Comparison of ENCODE assay signal across 9 cellular contexts in the genomic region with DNA sequence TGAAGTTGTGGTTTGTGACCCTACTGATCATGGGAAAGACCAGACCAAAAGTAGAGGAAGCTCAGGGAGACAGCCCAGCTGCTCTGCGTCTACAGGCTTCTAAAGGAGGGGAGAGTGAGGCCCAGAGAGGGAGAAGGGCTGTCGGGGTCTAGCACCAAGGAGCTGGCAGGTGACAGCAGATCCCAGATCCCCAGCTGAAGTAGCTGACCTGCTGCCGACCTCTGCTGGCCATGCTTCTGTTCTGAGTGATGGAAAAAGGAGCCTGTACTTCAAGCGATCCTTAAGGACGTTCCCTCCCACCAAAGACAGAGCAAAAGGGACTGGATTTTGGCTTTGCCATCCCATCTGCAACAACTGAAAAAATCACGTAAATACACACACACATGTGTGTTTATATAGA. TPM values are rescaled to one million over a fixed set of nuclear protein-coding genes. Genes with fewer than 3 reads are reported as not detected.
DNase-seq lines count a peak whose midpoint lies in the region; ATAC-seq and TF ChIP-seq lines count a peak whose summit lies in the region.
"Had no signal": no experiment of that assay in that cellular context is flagged by ENCODE, and none has a peak within 500 bp of the region (broad histone marks: within the 10 kb centered on the region; RNA-seq: fewer than 3 reads in every experiment).

No MANE protein-coding gene starts in this region.

- H3K4me3 ChIP-seq in choroid plexus epithelial cell (ENCODE audit: low read depth, low read length): no peak overlapping the region
- H3K4me3 ChIP-seq: ovary had no signal

- H3K9me3 Mint-ChIP-seq in activated CD4-positive, alpha-beta T cell treated with anti-CD3 and anti-CD28 coated beads, Interleukin-2, amount 10 ng/mL, durations not matched to agents 7 days and 5 days: no peaks in the 10 kb centered on the region
- H3K9me3 Mint-ChIP-seq in IgD-negative memory B cell: no peaks in the 10 kb centered on the region
- no peaks in the 10 kb centered on the region for H3K9me3 Mint-ChIP-seq in neural crest cell

- H3K4me1 Mint-ChIP-seq in activated CD4-positive, alpha-beta T cell treated with anti-CD3 and anti-CD28 coated beads, Interleukin-2, amount 10 ng/mL, durations not matched to agents 7 days and 5 days: peaks cover 12% of the 10 kb centered on the region
- H3K4me1 Mint-ChIP-seq in IgD-negative memory B cell (peaks cover 0 to 10% (median 3%) of the 10 kb centered on the region in 3 donors), neural crest cell (peaks cover 16% of the 10 kb centered on the region)

- peak overlapping the region; percentile 74 for H3K27ac Mint-ChIP-seq in activated CD4-positive, alpha-beta T cell treated with anti-CD3 and anti-CD28 coated beads, Interleukin-2, amount 10 ng/mL, durations not matched to agents 7 days and 5 days
- H3K27ac Mint-ChIP-seq in IgD-negative memory B cell (no peak overlapping the region), neural crest cell (ENCODE audit: unreplicated experiment) (no peak overlapping the region)

- peak; percentile 9 for TF ChIP-seq CTCF in choroid plexus epithelial cell (conservative IDR thresholded peaks at IDR 0.05; ENCODE audit: low read depth, low read length)
- no peak for TF ChIP-seq CTCF in neural crest cell (conservative IDR thresholded peaks at IDR 0.05)

- ATAC-seq in HG03108 (IDR thresholded peaks at IDR 0.05; ENCODE audit: unreplicated experiment): no peak

- POLR2A ChIA-PET in activated CD4-positive, alpha-beta T cell treated with anti-CD3 and anti-CD28 coated beads, Interleukin-2, amount 10 ng/mL, durations not matched to agents 7 days and 5 days (lab: Charles Lee): no interaction called here

- in situ Hi-C loops in KBM-7 (cut with MboI; ENCODE audit: low pct_unique_long_range_greater_than_20kb, low sequenced_read_pairs): no loop called here

- H3K4me3 Mint-ChIP-seq in activated CD4-positive, alpha-beta T cell treated with anti-CD3 and anti-CD28 coated beads, Interleukin-2, amount 10 ng/mL, durations not matched to agents 7 days and 5 days: peak overlapping the region; percentile 69
- H3K4me3 Mint-ChIP-seq in IgD-negative memory B cell: peak overlapping the region in 3 of 4 donors; percentile 23 to 90 (median 79)
- peak overlapping the region; percentile 17 for H3K4me3 Mint-ChIP-seq in neural crest cell

- H3K36me3 Mint-ChIP-seq in activated CD4-positive, alpha-beta T cell treated with anti-CD3 and anti-CD28 coated beads, Interleukin-2, amount 10 ng/mL, durations not matched to agents 7 days and 5 days (ENCODE audit: low read depth): no peaks in the 10 kb centered on the region
- no peaks in the 10 kb centered on the region for H3K36me3 Mint-ChIP-seq in IgD-negative memory B cell
- H3K36me3 Mint-ChIP-seq in neural crest cell (ENCODE audit: low read depth): no peaks in the 10 kb centered on the region

- peaks cover 11% of the 10 kb centered on the region for H3K27me3 Mint-ChIP-seq in activated CD4-positive, alpha-beta T cell treated with anti-CD3 and anti-CD28 coated beads, Interleukin-2, amount 10 ng/mL, durations not matched to agents 7 days and 5 days
- peaks cover 2% of the 10 kb centered on the region for H3K27me3 Mint-ChIP-seq in IgD-negative memory B cell
- H3K27me3 Mint-ChIP-seq in neural crest cell (ENCODE audit: low read depth): peaks cover 18% of the 10 kb centered on the region

- CTCF ChIA-PET in activated CD4-positive, alpha-beta T cell treated with anti-CD3 and anti-CD28 coated beads, Interleukin-2, amount 10 ng/mL, durations not matched to agents 7 days and 5 days (lab: Charles Lee): interaction anchor here (1.0 to 2.0 kb wide), 5 partner anchors 10 to 95 kb away, joined by 3 to 5 read pairs (median 3); partner anchors contain the start of gene DNLZ

- no peak for DNase-seq in activated CD4-positive, alpha-beta T cell treated with anti-CD3 and anti-CD28 coated beads, Interleukin-2, amount 10 ng/mL, durations not matched to agents 7 days and 5 days
- no peak for DNase-seq in activated CD4-positive, alpha-beta T cell treated with anti-CD3 and anti-CD28 coated beads for 48 hours
- DNase-seq in choroid plexus epithelial cell (ENCODE audit: low read depth) (peak; percentile 16), neural crest cell (ENCODE audit: low read depth, low spot score) (no peak), KBM-7 (no peak), HK-2 (ENCODE audit: unreplicated experiment) (no peak)
- DNase-seq: ovary had no signal

RNA-seq across cellular contexts. Expression of gene QSOX2, which starts 22.7 kb away (rescaled TPM):
- 10 to 100 TPM; 13.7 to 14.0 TPM for total RNA-seq in activated CD4-positive, alpha-beta T cell treated with anti-CD3 and anti-CD28 coated beads, Interleukin-2, amount 10 ng/mL, durations not matched to agents 7 days and 5 days
- polyA plus RNA-seq in IgD-negative memory B cell: 2.1 TPM
- 28.0 and 28.7 TPM in 2 replicates for total RNA-seq in neural crest cell

RNA-seq across cellular contexts. Expression of gene CCDC187, which starts 35.6 kb away (rescaled TPM):
- not detected for total RNA-seq in activated CD4-positive, alpha-beta T cell treated with anti-CD3 and anti-CD28 coated beads, Interleukin-2, amount 10 ng/mL, durations not matched to agents 7 days and 5 days
- polyA plus RNA-seq in IgD-negative memory B cell: 0.15 TPM
- 0.07 TPM in 1 of 2 replicates, not detected in the other for total RNA-seq in neural crest cell

RNA-seq across cellular contexts. Expression of gene GPSM1, which starts 59.0 kb away (rescaled TPM):
- 1 to 10 TPM; 2.7 to 2.9 TPM for total RNA-seq in activated CD4-positive, alpha-beta T cell treated with anti-CD3 and anti-CD28 coated beads, Interleukin-2, amount 10 ng/mL, durations not matched to agents 7 days and 5 days
- polyA plus RNA-seq in IgD-negative memory B cell: not detected
- 50.8 and 56.7 TPM in 2 replicates for total RNA-seq in neural crest cell

Comparison
In these comparisons a context has a peak if more than half of its experiments do, and no peak if none do; other contexts are left out.
1. H3K4me3 Mint-ChIP-seq: peak in every context shown above with its lines; median percentile 79 in IgD-negative memory B cell; 69 in activated CD4-positive, alpha-beta T cell treated with anti-CD3 and anti-CD28 coated beads, Interleukin-2, amount 10 ng/mL, durations not matched to agents 7 days and 5 days; 17 in neural crest cell.
2. RNA of gene GPSM1, which starts 59.0 kb away (total RNA-seq): 50.8 to 56.7 TPM in neural crest cell; 2.7 to 2.9 TPM in activated CD4-positive, alpha-beta T cell treated with anti-CD3 and anti-CD28 coated beads, Interleukin-2, amount 10 ng/mL, durations not matched to agents 7 days and 5 days; every median in the first group is over 10 times any median in the second.